ENCODE assay signal across 1 cellular context in the genomic region with DNA sequence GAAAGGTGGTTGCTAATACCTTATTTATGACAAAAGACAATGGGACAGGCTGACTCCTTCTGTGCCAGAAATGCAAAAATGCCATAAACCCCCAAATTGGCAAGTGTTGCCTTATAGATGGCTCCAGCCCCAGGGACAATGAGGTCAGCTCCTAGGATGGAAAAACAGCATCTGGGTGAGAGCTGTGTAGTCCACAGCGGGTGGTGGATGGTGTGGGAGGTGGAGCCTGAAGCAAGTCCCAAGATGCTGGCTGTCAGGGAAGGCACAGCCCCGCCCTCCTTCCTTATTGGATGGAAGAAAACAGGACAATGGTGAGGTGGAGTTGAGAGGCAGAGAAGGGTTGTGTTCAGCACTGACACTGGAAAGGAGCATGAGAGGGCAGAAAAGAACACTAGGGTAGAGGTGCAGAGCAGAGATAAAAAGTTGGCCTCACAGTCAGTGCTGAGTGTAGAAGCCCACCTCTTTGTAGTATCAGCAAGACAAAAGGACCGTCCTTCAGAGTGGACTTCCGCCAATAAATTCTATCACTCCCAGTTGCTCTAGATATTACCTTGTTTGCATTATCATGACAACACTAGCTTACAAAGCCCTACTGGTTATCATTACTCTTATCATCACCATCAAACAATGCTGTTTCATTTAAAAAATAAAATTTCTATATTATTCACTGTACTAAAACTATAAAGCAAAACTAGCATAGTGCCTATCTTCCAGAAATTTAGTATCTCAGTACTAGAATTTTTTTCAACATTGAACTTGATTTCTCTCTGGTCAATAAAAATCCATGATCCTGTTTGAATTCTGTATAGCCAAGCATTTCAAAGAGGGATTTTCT.
A peak's percentile ranks its signal among the peaks of the same experiment; 100 is the strongest.
TF ChIP-seq lines count a peak whose summit lies in the region.

No MANE protein-coding gene starts in this region.

TF ChIP-seq in K562, 482 proteins besides CTCF, POLR2A, EP300 and RAD21 (continued from another document and continues in another):
- TF ChIP-seq, protein P1, sequence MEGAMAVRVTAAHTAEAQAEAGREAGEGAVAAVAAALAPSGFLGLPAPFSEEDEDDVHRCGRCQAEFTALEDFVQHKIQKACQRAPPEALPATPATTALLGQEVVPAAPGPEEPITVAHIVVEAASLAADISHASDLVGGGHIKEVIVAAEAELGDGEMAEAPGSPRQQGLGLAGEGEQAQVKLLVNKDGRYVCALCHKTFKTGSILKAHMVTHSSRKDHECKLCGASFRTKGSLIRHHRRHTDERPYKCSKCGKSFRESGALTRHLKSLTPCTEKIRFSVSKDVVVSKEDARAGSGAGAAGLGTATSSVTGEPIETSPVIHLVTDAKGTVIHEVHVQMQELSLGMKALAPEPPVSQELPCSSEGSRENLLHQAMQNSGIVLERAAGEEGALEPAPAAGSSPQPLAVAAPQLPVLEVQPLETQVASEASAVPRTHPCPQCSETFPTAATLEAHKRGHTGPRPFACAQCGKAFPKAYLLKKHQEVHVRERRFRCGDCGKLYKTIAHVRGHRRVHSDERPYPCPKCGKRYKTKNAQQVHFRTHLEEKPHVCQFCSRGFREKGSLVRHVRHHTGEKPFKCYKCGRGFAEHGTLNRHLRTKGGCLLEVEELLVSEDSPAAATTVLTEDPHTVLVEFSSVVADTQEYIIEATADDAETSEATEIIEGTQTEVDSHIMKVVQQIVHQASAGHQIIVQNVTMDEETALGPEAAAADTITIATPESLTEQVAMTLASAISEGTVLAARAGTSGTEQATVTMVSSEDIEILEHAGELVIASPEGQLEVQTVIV (CRISPR knock-in tag; IDR thresholded peaks at IDR 0.05; ENCODE audit: borderline replicate concordance): no peak
- TF ChIP-seq GATA2 (CRISPR knock-in tag; IDR thresholded peaks at IDR 0.05): peak; percentile 81
- peak; percentile 66 for TF ChIP-seq LEF1 (IDR thresholded peaks at IDR 0.05)
- TF ChIP-seq RFX7 (CRISPR knock-in tag; IDR thresholded peaks at IDR 0.05): no peak
- TF ChIP-seq, protein P2, sequence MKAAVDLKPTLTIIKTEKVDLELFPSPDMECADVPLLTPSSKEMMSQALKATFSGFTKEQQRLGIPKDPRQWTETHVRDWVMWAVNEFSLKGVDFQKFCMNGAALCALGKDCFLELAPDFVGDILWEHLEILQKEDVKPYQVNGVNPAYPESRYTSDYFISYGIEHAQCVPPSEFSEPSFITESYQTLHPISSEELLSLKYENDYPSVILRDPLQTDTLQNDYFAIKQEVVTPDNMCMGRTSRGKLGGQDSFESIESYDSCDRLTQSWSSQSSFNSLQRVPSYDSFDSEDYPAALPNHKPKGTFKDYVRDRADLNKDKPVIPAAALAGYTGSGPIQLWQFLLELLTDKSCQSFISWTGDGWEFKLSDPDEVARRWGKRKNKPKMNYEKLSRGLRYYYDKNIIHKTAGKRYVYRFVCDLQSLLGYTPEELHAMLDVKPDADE (conservative IDR thresholded peaks at IDR 0.05; ENCODE audit: control insufficient read depth, low read depth, low read length): no peak
- no peak for TF ChIP-seq FOXJ3 (CRISPR knock-in tag; IDR thresholded peaks at IDR 0.05)
- TF ChIP-seq, protein P3, sequence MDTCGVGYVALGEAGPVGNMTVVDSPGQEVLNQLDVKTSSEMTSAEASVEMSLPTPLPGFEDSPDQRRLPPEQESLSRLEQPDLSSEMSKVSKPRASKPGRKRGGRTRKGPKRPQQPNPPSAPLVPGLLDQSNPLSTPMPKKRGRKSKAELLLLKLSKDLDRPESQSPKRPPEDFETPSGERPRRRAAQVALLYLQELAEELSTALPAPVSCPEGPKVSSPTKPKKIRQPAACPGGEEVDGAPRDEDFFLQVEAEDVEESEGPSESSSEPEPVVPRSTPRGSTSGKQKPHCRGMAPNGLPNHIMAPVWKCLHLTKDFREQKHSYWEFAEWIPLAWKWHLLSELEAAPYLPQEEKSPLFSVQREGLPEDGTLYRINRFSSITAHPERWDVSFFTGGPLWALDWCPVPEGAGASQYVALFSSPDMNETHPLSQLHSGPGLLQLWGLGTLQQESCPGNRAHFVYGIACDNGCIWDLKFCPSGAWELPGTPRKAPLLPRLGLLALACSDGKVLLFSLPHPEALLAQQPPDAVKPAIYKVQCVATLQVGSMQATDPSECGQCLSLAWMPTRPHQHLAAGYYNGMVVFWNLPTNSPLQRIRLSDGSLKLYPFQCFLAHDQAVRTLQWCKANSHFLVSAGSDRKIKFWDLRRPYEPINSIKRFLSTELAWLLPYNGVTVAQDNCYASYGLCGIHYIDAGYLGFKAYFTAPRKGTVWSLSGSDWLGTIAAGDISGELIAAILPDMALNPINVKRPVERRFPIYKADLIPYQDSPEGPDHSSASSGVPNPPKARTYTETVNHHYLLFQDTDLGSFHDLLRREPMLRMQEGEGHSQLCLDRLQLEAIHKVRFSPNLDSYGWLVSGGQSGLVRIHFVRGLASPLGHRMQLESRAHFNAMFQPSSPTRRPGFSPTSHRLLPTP (IDR thresholded peaks at IDR 0.05; ENCODE audit: borderline replicate concordance, extremely low read depth, insufficient read length): no peak
- TF ChIP-seq, protein P4, sequence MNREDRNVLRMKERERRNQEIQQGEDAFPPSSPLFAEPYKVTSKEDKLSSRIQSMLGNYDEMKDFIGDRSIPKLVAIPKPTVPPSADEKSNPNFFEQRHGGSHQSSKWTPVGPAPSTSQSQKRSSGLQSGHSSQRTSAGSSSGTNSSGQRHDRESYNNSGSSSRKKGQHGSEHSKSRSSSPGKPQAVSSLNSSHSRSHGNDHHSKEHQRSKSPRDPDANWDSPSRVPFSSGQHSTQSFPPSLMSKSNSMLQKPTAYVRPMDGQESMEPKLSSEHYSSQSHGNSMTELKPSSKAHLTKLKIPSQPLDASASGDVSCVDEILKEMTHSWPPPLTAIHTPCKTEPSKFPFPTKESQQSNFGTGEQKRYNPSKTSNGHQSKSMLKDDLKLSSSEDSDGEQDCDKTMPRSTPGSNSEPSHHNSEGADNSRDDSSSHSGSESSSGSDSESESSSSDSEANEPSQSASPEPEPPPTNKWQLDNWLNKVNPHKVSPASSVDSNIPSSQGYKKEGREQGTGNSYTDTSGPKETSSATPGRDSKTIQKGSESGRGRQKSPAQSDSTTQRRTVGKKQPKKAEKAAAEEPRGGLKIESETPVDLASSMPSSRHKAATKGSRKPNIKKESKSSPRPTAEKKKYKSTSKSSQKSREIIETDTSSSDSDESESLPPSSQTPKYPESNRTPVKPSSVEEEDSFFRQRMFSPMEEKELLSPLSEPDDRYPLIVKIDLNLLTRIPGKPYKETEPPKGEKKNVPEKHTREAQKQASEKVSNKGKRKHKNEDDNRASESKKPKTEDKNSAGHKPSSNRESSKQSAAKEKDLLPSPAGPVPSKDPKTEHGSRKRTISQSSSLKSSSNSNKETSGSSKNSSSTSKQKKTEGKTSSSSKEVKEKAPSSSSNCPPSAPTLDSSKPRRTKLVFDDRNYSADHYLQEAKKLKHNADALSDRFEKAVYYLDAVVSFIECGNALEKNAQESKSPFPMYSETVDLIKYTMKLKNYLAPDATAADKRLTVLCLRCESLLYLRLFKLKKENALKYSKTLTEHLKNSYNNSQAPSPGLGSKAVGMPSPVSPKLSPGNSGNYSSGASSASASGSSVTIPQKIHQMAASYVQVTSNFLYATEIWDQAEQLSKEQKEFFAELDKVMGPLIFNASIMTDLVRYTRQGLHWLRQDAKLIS (CRISPR knock-in tag; IDR thresholded peaks at IDR 0.05): peak; percentile 69; the same call in 1 of the 2 replicates
- TF ChIP-seq, protein P5, sequence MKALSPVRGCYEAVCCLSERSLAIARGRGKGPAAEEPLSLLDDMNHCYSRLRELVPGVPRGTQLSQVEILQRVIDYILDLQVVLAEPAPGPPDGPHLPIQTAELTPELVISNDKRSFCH (CRISPR knock-in tag; IDR thresholded peaks at IDR 0.05): no peak
- TF ChIP-seq, protein P5 (tag; IDR thresholded peaks at IDR 0.05): no peak
- no peak for TF ChIP-seq RBM39 (optimal IDR thresholded peaks at IDR 0.05; ENCODE audit: low read depth, low read length)
- TF ChIP-seq, protein P6, sequence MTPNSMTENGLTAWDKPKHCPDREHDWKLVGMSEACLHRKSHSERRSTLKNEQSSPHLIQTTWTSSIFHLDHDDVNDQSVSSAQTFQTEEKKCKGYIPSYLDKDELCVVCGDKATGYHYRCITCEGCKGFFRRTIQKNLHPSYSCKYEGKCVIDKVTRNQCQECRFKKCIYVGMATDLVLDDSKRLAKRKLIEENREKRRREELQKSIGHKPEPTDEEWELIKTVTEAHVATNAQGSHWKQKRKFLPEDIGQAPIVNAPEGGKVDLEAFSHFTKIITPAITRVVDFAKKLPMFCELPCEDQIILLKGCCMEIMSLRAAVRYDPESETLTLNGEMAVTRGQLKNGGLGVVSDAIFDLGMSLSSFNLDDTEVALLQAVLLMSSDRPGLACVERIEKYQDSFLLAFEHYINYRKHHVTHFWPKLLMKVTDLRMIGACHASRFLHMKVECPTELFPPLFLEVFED (CRISPR knock-in tag; conservative IDR thresholded peaks at IDR 0.05): no peak
- no peak for TF ChIP-seq CSDE1 (IDR thresholded peaks at IDR 0.05)
- TF ChIP-seq, protein P7, sequence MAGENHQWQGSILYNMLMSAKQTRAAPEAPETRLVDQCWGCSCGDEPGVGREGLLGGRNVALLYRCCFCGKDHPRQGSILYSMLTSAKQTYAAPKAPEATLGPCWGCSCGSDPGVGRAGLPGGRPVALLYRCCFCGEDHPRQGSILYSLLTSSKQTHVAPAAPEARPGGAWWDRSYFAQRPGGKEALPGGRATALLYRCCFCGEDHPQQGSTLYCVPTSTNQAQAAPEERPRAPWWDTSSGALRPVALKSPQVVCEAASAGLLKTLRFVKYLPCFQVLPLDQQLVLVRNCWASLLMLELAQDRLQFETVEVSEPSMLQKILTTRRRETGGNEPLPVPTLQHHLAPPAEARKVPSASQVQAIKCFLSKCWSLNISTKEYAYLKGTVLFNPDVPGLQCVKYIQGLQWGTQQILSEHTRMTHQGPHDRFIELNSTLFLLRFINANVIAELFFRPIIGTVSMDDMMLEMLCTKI (IDR thresholded peaks at IDR 0.05; ENCODE audit: partially characterized antibody): no peak
- TF ChIP-seq, protein P8, sequence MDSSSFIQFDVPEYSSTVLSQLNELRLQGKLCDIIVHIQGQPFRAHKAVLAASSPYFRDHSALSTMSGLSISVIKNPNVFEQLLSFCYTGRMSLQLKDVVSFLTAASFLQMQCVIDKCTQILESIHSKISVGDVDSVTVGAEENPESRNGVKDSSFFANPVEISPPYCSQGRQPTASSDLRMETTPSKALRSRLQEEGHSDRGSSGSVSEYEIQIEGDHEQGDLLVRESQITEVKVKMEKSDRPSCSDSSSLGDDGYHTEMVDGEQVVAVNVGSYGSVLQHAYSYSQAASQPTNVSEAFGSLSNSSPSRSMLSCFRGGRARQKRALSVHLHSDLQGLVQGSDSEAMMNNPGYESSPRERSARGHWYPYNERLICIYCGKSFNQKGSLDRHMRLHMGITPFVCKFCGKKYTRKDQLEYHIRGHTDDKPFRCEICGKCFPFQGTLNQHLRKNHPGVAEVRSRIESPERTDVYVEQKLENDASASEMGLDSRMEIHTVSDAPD (CRISPR knock-in tag; IDR thresholded peaks at IDR 0.05): no peak
- TF ChIP-seq, protein P9, sequence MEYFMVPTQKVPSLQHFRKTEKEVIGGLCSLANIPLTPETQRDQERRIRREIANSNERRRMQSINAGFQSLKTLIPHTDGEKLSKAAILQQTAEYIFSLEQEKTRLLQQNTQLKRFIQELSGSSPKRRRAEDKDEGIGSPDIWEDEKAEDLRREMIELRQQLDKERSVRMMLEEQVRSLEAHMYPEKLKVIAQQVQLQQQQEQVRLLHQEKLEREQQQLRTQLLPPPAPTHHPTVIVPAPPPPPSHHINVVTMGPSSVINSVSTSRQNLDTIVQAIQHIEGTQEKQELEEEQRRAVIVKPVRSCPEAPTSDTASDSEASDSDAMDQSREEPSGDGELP (CRISPR knock-in tag; IDR thresholded peaks at IDR 0.05; ENCODE audit: borderline replicate concordance): peak; percentile 87
- peak; percentile 45; the same call in 1 of the 2 replicates for TF ChIP-seq ZNF212 (CRISPR knock-in tag; IDR thresholded peaks at IDR 0.05)
- TF ChIP-seq, protein P10, sequence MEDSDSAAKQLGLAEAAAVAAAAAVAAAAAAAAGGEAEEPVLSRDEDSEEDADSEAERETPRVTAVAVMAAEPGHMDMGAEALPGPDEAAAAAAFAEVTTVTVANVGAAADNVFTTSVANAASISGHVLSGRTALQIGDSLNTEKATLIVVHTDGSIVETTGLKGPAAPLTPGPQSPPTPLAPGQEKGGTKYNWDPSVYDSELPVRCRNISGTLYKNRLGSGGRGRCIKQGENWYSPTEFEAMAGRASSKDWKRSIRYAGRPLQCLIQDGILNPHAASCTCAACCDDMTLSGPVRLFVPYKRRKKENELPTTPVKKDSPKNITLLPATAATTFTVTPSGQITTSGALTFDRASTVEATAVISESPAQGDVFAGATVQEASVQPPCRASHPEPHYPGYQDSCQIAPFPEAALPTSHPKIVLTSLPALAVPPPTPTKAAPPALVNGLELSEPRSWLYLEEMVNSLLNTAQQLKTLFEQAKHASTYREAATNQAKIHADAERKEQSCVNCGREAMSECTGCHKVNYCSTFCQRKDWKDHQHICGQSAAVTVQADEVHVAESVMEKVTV (CRISPR knock-in tag; IDR thresholded peaks at IDR 0.05): no peak
- no peak for TF ChIP-seq PHF8 (IDR thresholded peaks at IDR 0.05; ENCODE audit: borderline replicate concordance, low read length)
- TF ChIP-seq, protein P11, sequence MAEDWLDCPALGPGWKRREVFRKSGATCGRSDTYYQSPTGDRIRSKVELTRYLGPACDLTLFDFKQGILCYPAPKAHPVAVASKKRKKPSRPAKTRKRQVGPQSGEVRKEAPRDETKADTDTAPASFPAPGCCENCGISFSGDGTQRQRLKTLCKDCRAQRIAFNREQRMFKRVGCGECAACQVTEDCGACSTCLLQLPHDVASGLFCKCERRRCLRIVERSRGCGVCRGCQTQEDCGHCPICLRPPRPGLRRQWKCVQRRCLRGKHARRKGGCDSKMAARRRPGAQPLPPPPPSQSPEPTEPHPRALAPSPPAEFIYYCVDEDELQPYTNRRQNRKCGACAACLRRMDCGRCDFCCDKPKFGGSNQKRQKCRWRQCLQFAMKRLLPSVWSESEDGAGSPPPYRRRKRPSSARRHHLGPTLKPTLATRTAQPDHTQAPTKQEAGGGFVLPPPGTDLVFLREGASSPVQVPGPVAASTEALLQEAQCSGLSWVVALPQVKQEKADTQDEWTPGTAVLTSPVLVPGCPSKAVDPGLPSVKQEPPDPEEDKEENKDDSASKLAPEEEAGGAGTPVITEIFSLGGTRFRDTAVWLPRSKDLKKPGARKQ (CRISPR knock-in tag; IDR thresholded peaks at IDR 0.05): 0 out of 2 replicates have a peak, but pooled peaks have one; percentile 34
- TF ChIP-seq NR2C2 (CRISPR knock-in tag; IDR thresholded peaks at IDR 0.05): no peak
- no peak for TF ChIP-seq NR2C2 (tag; IDR thresholded peaks at IDR 0.05)
- no peak for TF ChIP-seq RB1 (IDR thresholded peaks at IDR 0.05; ENCODE audit: low read depth)
- peak; percentile 94 for TF ChIP-seq C11orf30 (IDR thresholded peaks at IDR 0.05; ENCODE audit: low read depth)
- no peak for TF ChIP-seq ARNT (IDR thresholded peaks at IDR 0.05)
- TF ChIP-seq GABPB1 (CRISPR knock-in tag; IDR thresholded peaks at IDR 0.05): no peak
- no peak for TF ChIP-seq NR2F6 (CRISPR knock-in tag; IDR thresholded peaks at IDR 0.05)
- no peak for TF ChIP-seq ZKSCAN8 (CRISPR knock-in tag; IDR thresholded peaks at IDR 0.05)
- TF ChIP-seq, protein P12, sequence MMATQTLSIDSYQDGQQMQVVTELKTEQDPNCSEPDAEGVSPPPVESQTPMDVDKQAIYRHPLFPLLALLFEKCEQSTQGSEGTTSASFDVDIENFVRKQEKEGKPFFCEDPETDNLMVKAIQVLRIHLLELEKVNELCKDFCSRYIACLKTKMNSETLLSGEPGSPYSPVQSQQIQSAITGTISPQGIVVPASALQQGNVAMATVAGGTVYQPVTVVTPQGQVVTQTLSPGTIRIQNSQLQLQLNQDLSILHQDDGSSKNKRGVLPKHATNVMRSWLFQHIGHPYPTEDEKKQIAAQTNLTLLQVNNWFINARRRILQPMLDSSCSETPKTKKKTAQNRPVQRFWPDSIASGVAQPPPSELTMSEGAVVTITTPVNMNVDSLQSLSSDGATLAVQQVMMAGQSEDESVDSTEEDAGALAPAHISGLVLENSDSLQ (IDR thresholded peaks at IDR 0.05): peak; percentile 92
